In genomic region chr7:26197153-26198115, GRCh38 we compare ENCODE assay signal across 1 cellular context.
TF ChIP-seq lines count a peak whose summit lies in the region.

No MANE protein-coding gene starts in this region.

TF ChIP-seq in GM12878, 131 proteins besides CTCF, POLR2A, EP300 and RAD21 (continued from another document):
- TF ChIP-seq E2F8 (IDR thresholded peaks at IDR 0.05; ENCODE audit: low read depth, partially characterized antibody) (no peak), NKRF (conservative IDR thresholded peaks at IDR 0.05) (no peak), SMAD1 (IDR thresholded peaks at IDR 0.05; ENCODE audit: low read depth, partially characterized antibody) (peak; percentile 34)
